ENCODE assay signal across 8 cellular contexts in genomic region chr10:14879055-14879800, GRCh38. TPM values are rescaled to one million over a fixed set of nuclear protein-coding genes. Genes with fewer than 3 reads are reported as not detected.
DNase-seq lines count a peak whose midpoint lies in the region; ATAC-seq and TF ChIP-seq lines count a peak whose summit lies in the region.

No MANE protein-coding gene starts in this region.

- TF ChIP-seq CTCF in prostate gland (IDR thresholded peaks at IDR 0.05): no peak

- under 1% methylated on average over 63 of the region's 69 CpGs for WGBS in prostate gland

- H3K9ac ChIP-seq in NT2/D1 (ENCODE audit: insufficient read length, low read depth): peak overlapping the region; percentile 95

- peaks cover 2% of the 10 kb centered on the region for H3K4me1 ChIP-seq in NT2/D1 (ENCODE audit: insufficient read depth, insufficient read length)
- no peaks in the 10 kb centered on the region for H3K4me1 ChIP-seq in prostate gland (replicated peaks)

- no peak for TF ChIP-seq POLR2A in prostate gland (IDR thresholded peaks at IDR 0.05)

- DNase-seq in NT2/D1 (ENCODE audit: low read depth, low spot score) (no peak), globus pallidus (ENCODE audit: low spot score) (peak; percentile 17), prostate gland (ENCODE audit: low spot score) (peak; percentile 15), NCI-H1048 (lab: John Stamatoyannopoulos, UW) (no peak), posterior vena cava (ENCODE audit: low spot score) (no peak)
- DNase-seq in activated effector memory CD4-positive, alpha-beta T cell treated with anti-CD3 and anti-CD28 coated beads, Interleukin-2, amount 50 U/mL, for 16 hours: peak; percentile 76

- intact Hi-C loops in prostate gland (cut with DNase I): loop anchor here (5.0 kb wide), 2 partner anchors 42 to 78 kb away; partner anchors contain the start of genes CDNF, HSPA14, MEIG1 and MSANTD7
- intact Hi-C loops in posterior vena cava (cut with DNase I): no loop called here

- H3K9me3 ChIP-seq in NT2/D1 (ENCODE audit: insufficient read depth, low read length) (no peaks in the 10 kb centered on the region), prostate gland (no peaks in the 10 kb centered on the region)

- peaks cover 24% of the 10 kb centered on the region for H3K36me3 ChIP-seq in NT2/D1 (ENCODE audit: insufficient read depth, insufficient read length, low read length)
- H3K36me3 ChIP-seq in prostate gland: no peaks in the 10 kb centered on the region

- H3K27ac ChIP-seq in prostate gland: peak overlapping the region; percentile 97 to 98

- ATAC-seq in GM18519 (IDR thresholded peaks at IDR 0.05; ENCODE audit: low FRiP score, unreplicated experiment) (peak; percentile 21), HG02763 (IDR thresholded peaks at IDR 0.05; ENCODE audit: unreplicated experiment) (peak; percentile 27)

- H3K27me3 ChIP-seq in NT2/D1 (ENCODE audit: insufficient read depth, insufficient read length): no peaks in the 10 kb centered on the region
- no peaks in the 10 kb centered on the region for H3K27me3 ChIP-seq in prostate gland (replicated peaks; ENCODE audit: insufficient read depth)

- H3K4me3 ChIP-seq in NT2/D1 (ENCODE audit: insufficient read length, low read depth) (peak overlapping the region; percentile 85), prostate gland (peak overlapping the region; percentile 97)

RNA-seq across cellular contexts. Expression of gene SUV39H2, which starts 0.6 kb away (rescaled TPM):
- total RNA-seq in prostate gland (10 to 100 TPM; 13.2 to 15.3 TPM), posterior vena cava (1 to 10 TPM; 7.5 to 9.3 TPM)

RNA-seq across cellular contexts. Expression of gene HSPA14, which starts 41.1 kb away (rescaled TPM):
- 10 to 100 TPM in 1 of 2 donors, 1 to 10 TPM in 1; 6.7 to 11.5 TPM for total RNA-seq in prostate gland
- 10 to 100 TPM in 1 of 2 donors, 1 to 10 TPM in 1; 9.9 to 13.9 TPM for total RNA-seq in posterior vena cava

RNA-seq across cellular contexts. Expression of gene MSANTD7, which starts 41.1 kb away (rescaled TPM):
- total RNA-seq in prostate gland: 10 to 100 TPM in 1 of 2 donors, 1 to 10 TPM in 1; 9.5 to 13.3 TPM
- 1 to 10 TPM; 5.9 to 8.8 TPM for total RNA-seq in posterior vena cava

RNA-seq across cellular contexts. Expression of gene CDNF, which starts 41.4 kb away (rescaled TPM):
- 10 to 100 TPM; 15.8 to 18.4 TPM for total RNA-seq in prostate gland
- total RNA-seq in posterior vena cava: 1 to 10 TPM in 1 of 2 donors, under 1 TPM in 1; 0.95 to 1.8 TPM

Comparison
In these comparisons a context has a peak if more than half of its experiments do, and no peak if none do; other contexts are left out.
1. DNase-seq: peak in activated effector memory CD4-positive, alpha-beta T cell treated with anti-CD3 and anti-CD28 coated beads, Interleukin-2, amount 50 U/mL, for 16 hours (single experiment), globus pallidus (single experiment) and prostate gland (single experiment); none in NT2/D1 (single experiment), NCI-H1048 (single experiment) and posterior vena cava (single experiment).